In the genomic region with DNA sequence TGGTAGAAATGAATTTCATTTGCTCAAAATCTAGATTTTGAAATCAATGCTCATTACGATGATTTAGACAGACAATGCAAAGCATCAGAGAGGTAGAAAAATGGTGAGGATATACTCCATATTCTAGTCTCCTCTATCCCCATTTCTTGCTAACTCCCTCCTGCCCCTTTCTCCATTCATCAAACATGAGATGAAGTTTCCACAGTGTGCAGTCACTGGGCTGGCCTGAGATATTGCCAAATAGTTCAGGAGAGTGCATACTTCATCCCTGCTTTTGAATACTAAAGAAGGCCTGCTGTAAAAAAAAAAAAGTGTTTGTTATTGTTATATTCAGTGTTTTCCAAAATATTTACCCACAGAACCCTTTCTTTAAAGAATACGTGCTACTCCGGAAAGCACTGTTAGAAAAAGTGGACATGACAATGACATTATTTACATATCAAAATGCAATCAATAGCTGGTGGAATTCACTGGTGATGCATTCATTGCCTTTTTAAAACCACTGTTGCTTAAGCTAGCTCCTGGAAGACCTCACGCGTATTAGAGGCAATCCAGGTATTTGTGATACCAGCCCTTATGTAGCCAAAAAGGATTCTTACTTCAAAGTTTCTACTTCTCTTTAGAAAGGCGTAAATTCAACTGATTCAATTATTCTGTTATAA, we compare ENCODE assay signal across 2 cellular contexts.
TF ChIP-seq lines count a peak whose summit lies in the region.

No MANE protein-coding gene starts in this region.

TF ChIP-seq in WTC11, 78 proteins besides CTCF, POLR2A, EP300 and RAD21 (continued from another document):
- TF ChIP-seq, protein P1, sequence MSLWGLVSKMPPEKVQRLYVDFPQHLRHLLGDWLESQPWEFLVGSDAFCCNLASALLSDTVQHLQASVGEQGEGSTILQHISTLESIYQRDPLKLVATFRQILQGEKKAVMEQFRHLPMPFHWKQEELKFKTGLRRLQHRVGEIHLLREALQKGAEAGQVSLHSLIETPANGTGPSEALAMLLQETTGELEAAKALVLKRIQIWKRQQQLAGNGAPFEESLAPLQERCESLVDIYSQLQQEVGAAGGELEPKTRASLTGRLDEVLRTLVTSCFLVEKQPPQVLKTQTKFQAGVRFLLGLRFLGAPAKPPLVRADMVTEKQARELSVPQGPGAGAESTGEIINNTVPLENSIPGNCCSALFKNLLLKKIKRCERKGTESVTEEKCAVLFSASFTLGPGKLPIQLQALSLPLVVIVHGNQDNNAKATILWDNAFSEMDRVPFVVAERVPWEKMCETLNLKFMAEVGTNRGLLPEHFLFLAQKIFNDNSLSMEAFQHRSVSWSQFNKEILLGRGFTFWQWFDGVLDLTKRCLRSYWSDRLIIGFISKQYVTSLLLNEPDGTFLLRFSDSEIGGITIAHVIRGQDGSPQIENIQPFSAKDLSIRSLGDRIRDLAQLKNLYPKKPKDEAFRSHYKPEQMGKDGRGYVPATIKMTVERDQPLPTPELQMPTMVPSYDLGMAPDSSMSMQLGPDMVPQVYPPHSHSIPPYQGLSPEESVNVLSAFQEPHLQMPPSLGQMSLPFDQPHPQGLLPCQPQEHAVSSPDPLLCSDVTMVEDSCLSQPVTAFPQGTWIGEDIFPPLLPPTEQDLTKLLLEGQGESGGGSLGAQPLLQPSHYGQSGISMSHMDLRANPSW (CRISPR knock-in tag; conservative IDR thresholded peaks at IDR 0.05; ENCODE audit: low read depth): no peak
- no peak for TF ChIP-seq TEAD4 (CRISPR knock-in tag; IDR thresholded peaks at IDR 0.05)

TF ChIP-seq in H1, 55 proteins besides CTCF, POLR2A, EP300 and RAD21 (continued from another document):
- TF ChIP-seq, protein P2, sequence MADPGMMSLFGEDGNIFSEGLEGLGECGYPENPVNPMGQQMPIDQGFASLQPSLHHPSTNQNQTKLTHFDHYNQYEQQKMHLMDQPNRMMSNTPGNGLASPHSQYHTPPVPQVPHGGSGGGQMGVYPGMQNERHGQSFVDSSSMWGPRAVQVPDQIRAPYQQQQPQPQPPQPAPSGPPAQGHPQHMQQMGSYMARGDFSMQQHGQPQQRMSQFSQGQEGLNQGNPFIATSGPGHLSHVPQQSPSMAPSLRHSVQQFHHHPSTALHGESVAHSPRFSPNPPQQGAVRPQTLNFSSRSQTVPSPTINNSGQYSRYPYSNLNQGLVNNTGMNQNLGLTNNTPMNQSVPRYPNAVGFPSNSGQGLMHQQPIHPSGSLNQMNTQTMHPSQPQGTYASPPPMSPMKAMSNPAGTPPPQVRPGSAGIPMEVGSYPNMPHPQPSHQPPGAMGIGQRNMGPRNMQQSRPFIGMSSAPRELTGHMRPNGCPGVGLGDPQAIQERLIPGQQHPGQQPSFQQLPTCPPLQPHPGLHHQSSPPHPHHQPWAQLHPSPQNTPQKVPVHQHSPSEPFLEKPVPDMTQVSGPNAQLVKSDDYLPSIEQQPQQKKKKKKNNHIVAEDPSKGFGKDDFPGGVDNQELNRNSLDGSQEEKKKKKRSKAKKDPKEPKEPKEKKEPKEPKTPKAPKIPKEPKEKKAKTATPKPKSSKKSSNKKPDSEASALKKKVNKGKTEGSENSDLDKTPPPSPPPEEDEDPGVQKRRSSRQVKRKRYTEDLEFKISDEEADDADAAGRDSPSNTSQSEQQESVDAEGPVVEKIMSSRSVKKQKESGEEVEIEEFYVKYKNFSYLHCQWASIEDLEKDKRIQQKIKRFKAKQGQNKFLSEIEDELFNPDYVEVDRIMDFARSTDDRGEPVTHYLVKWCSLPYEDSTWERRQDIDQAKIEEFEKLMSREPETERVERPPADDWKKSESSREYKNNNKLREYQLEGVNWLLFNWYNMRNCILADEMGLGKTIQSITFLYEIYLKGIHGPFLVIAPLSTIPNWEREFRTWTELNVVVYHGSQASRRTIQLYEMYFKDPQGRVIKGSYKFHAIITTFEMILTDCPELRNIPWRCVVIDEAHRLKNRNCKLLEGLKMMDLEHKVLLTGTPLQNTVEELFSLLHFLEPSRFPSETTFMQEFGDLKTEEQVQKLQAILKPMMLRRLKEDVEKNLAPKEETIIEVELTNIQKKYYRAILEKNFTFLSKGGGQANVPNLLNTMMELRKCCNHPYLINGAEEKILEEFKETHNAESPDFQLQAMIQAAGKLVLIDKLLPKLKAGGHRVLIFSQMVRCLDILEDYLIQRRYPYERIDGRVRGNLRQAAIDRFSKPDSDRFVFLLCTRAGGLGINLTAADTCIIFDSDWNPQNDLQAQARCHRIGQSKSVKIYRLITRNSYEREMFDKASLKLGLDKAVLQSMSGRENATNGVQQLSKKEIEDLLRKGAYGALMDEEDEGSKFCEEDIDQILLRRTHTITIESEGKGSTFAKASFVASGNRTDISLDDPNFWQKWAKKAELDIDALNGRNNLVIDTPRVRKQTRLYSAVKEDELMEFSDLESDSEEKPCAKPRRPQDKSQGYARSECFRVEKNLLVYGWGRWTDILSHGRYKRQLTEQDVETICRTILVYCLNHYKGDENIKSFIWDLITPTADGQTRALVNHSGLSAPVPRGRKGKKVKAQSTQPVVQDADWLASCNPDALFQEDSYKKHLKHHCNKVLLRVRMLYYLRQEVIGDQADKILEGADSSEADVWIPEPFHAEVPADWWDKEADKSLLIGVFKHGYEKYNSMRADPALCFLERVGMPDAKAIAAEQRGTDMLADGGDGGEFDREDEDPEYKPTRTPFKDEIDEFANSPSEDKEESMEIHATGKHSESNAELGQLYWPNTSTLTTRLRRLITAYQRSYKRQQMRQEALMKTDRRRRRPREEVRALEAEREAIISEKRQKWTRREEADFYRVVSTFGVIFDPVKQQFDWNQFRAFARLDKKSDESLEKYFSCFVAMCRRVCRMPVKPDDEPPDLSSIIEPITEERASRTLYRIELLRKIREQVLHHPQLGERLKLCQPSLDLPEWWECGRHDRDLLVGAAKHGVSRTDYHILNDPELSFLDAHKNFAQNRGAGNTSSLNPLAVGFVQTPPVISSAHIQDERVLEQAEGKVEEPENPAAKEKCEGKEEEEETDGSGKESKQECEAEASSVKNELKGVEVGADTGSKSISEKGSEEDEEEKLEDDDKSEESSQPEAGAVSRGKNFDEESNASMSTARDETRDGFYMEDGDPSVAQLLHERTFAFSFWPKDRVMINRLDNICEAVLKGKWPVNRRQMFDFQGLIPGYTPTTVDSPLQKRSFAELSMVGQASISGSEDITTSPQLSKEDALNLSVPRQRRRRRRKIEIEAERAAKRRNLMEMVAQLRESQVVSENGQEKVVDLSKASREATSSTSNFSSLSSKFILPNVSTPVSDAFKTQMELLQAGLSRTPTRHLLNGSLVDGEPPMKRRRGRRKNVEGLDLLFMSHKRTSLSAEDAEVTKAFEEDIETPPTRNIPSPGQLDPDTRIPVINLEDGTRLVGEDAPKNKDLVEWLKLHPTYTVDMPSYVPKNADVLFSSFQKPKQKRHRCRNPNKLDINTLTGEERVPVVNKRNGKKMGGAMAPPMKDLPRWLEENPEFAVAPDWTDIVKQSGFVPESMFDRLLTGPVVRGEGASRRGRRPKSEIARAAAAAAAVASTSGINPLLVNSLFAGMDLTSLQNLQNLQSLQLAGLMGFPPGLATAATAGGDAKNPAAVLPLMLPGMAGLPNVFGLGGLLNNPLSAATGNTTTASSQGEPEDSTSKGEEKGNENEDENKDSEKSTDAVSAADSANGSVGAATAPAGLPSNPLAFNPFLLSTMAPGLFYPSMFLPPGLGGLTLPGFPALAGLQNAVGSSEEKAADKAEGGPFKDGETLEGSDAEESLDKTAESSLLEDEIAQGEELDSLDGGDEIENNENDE (IDR thresholded peaks at IDR 0.05; ENCODE audit: insufficient replicate concordance, low read length): no peak
- TF ChIP-seq KDM4A (IDR thresholded peaks at IDR 0.05; ENCODE audit: low read depth, low read length, severe bottlenecking): no peak
